In the genomic region with DNA sequence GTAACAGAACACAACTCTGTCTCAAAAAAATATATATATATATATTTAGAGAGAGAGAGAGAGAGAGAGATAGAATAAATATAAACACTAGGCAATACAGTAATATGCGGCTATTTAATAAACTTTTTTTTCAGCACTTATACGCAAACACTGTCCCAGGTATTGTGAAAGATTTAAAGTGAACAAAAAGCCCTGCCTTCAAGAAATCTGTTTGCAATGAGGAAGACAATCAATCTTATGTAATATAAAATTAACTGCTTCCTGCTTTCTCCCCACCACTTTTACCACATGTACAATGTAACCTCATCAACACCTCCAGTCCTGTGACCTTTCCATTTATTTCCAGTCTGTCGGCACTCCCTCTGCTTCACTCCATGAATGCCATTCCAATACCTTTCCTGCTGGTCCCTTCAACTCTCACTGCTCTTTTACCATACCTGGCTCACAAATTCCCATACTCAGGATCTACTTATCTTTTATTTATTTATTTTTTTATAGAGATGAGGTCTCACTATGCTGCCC, we compare ENCODE assay signal across 24 cellular contexts. TPM values are rescaled to one million over a fixed set of nuclear protein-coding genes. Genes with fewer than 3 reads are reported as not detected.
DNase-seq lines count a peak whose midpoint lies in the region; ATAC-seq, FAIRE-seq and TF ChIP-seq lines count a peak whose summit lies in the region.
"Had no signal": no experiment of that assay in that cellular context is flagged by ENCODE, and none has a peak within 500 bp of the region (broad histone marks: within the 10 kb centered on the region; RNA-seq: fewer than 3 reads in every experiment).

No MANE protein-coding gene starts in this region.

- no peaks in the 10 kb centered on the region for H3K9me3 Mint-ChIP-seq in activated naive CD8-positive, alpha-beta T cell (ENCODE audit: low read depth)
- no peaks in the 10 kb centered on the region for H3K9me3 Mint-ChIP-seq in activated naive CD8-positive, alpha-beta T cell treated with anti-CD3 and anti-CD28 coated beads, Interleukin-2, amount 50 U/mL, for 24 hours
- peaks cover 1% of the 10 kb centered on the region for H3K9me3 Mint-ChIP-seq in astrocyte (ENCODE audit: unreplicated experiment)
- no peaks in the 10 kb centered on the region for H3K9me3 Mint-ChIP-seq in progenitor cell of endocrine pancreas (ENCODE audit: low read depth)

- H3K36me3 ChIP-seq in astrocyte (ENCODE audit: insufficient read depth, low read length), result peaks cover 22% of the 10 kb centered on the region

- H3K9me3 ChIP-seq in astrocyte (ENCODE audit: insufficient read depth, low read depth, low read length), result no peaks in the 10 kb centered on the region
- H3K9me3 ChIP-seq: adrenal gland, neutrophil, vagina had no signal

- no peak for TF ChIP-seq CTCF in astrocyte (IDR thresholded peaks at IDR 0.05; ENCODE audit: insufficient read depth, low read depth, low read length)
- TF ChIP-seq CTCF in progenitor cell of endocrine pancreas (IDR thresholded peaks at IDR 0.05; ENCODE audit: unreplicated experiment), result no peak

- H3K27ac Mint-ChIP-seq in activated naive CD8-positive, alpha-beta T cell, result peak overlapping the region; percentile 36
- no peak overlapping the region for H3K27ac Mint-ChIP-seq in activated naive CD8-positive, alpha-beta T cell treated with anti-CD3 and anti-CD28 coated beads, Interleukin-2, amount 50 U/mL, for 24 hours
- H3K27ac Mint-ChIP-seq in astrocyte (ENCODE audit: unreplicated experiment) (peak overlapping the region; percentile 77), progenitor cell of endocrine pancreas (peak overlapping the region; percentile 57)

- H3K4me1 Mint-ChIP-seq in activated naive CD8-positive, alpha-beta T cell (ENCODE audit: low read depth), result peaks cover 57% of the 10 kb centered on the region
- H3K4me1 Mint-ChIP-seq in activated naive CD8-positive, alpha-beta T cell treated with anti-CD3 and anti-CD28 coated beads, Interleukin-2, amount 50 U/mL, for 24 hours, result peaks cover 36% of the 10 kb centered on the region
- peaks cover 18% of the 10 kb centered on the region for H3K4me1 Mint-ChIP-seq in astrocyte (ENCODE audit: low read depth, unreplicated experiment)
- H3K4me1 Mint-ChIP-seq in progenitor cell of endocrine pancreas (ENCODE audit: low read depth), result peaks cover 5% of the 10 kb centered on the region

- H3K9ac ChIP-seq in astrocyte (ENCODE audit: low read length), result no peak overlapping the region

- H3K4me3 Mint-ChIP-seq in activated naive CD8-positive, alpha-beta T cell, result no peak overlapping the region
- no peak overlapping the region for H3K4me3 Mint-ChIP-seq in activated naive CD8-positive, alpha-beta T cell treated with anti-CD3 and anti-CD28 coated beads, Interleukin-2, amount 50 U/mL, for 24 hours
- H3K4me3 Mint-ChIP-seq in astrocyte (ENCODE audit: unreplicated experiment) (peak overlapping the region; percentile 43), progenitor cell of endocrine pancreas (ENCODE audit: low read depth) (no peak overlapping the region)

- H3K27me3 ChIP-seq in astrocyte (ENCODE audit: insufficient read depth, low read length), result no peaks in the 10 kb centered on the region
- H3K27me3 ChIP-seq: adrenal gland, neutrophil, vagina had no signal

- H3K4me3 ChIP-seq in astrocyte (ENCODE audit: insufficient read depth, low read depth, low read length), result no peak overlapping the region
- H3K4me3 ChIP-seq: adrenal gland, vagina had no signal

- peaks cover 9% of the 10 kb centered on the region for H3K4me1 ChIP-seq in astrocyte (ENCODE audit: insufficient read depth, low read length)

- peaks cover 57% of the 10 kb centered on the region for H4K20me1 ChIP-seq in astrocyte (ENCODE audit: insufficient read depth, low read length)

- in situ Hi-C loops in KBM-7 (cut with MboI; ENCODE audit: low pct_unique_long_range_greater_than_20kb, low sequenced_read_pairs), result no loop called here

- H3K79me2 ChIP-seq in astrocyte (ENCODE audit: insufficient read depth, low read length), result peaks cover 79% of the 10 kb centered on the region

- no peak overlapping the region for H3K4me2 ChIP-seq in astrocyte (ENCODE audit: low read length)

- H3K27ac ChIP-seq in astrocyte (ENCODE audit: low read depth, low read length), result no peak overlapping the region
- H3K27ac ChIP-seq: adrenal gland, epithelial cell of prostate, neutrophil, vagina, WERI-Rb-1 had no signal

- peaks cover 5% of the 10 kb centered on the region for H3K36me3 Mint-ChIP-seq in activated naive CD8-positive, alpha-beta T cell
- H3K36me3 Mint-ChIP-seq in activated naive CD8-positive, alpha-beta T cell treated with anti-CD3 and anti-CD28 coated beads, Interleukin-2, amount 50 U/mL, for 24 hours (ENCODE audit: low read depth), result peaks cover 36% of the 10 kb centered on the region
- H3K36me3 Mint-ChIP-seq in astrocyte (ENCODE audit: low read depth, unreplicated experiment) (peaks cover 15% of the 10 kb centered on the region), progenitor cell of endocrine pancreas (ENCODE audit: insufficient read depth) (peaks cover 21% of the 10 kb centered on the region)

- no peak for ATAC-seq in activated naive CD8-positive, alpha-beta T cell treated with anti-CD3 and anti-CD28 coated beads, Interleukin-2, amount 50 U/mL, for 24 hours
- ATAC-seq in HG02981 (IDR thresholded peaks at IDR 0.05; ENCODE audit: unreplicated experiment) (no peak), GM19328 (IDR thresholded peaks at IDR 0.05; ENCODE audit: unreplicated experiment) (no peak)

- DNase-seq in activated naive CD8-positive, alpha-beta T cell treated with anti-CD3 and anti-CD28 coated beads, Interleukin-2, amount 50 U/mL, for 24 hours, result no peak
- DNase-seq in KBM-7, result peak; percentile 45
- DNase-seq in astrocyte (ENCODE audit: low read depth), result no peak
- no peak for DNase-seq in progenitor cell of endocrine pancreas (ENCODE audit: low spot score, unreplicated experiment)
- no peak for DNase-seq in SKM-1 treated with dmso at 0.1 percent for 144 hours (lab: John Stamatoyannopoulos, UW; ENCODE audit: unreplicated experiment)
- DNase-seq: ACHN, dermis blood vessel endothelial cell, foreskin fibroblast, hippocampal formation, islet precursor cell, KG1, NCI-H1105, NCI-H2081 treated with DMSO at 0.1 percent for 48 hours, NCI-H510A, SHP77, WERI-Rb-1 had no signal

- H3K27me3 Mint-ChIP-seq in activated naive CD8-positive, alpha-beta T cell, result no peaks in the 10 kb centered on the region
- H3K27me3 Mint-ChIP-seq in activated naive CD8-positive, alpha-beta T cell treated with anti-CD3 and anti-CD28 coated beads, Interleukin-2, amount 50 U/mL, for 24 hours, result no peaks in the 10 kb centered on the region
- H3K27me3 Mint-ChIP-seq in astrocyte (ENCODE audit: low read depth, unreplicated experiment), result no peaks in the 10 kb centered on the region
- H3K27me3 Mint-ChIP-seq in progenitor cell of endocrine pancreas, result no peaks in the 10 kb centered on the region

- FAIRE-seq in astrocyte (lab: Jason Lieb, UNC), result no peak
- FAIRE-seq: bronchial epithelial cell had no signal

- H2AFZ ChIP-seq in astrocyte (ENCODE audit: low read depth, low read length), result no peak overlapping the region

RNA-seq across cellular contexts. Expression of gene SNX6, which starts 10.5 kb away (rescaled TPM):
- total RNA-seq in astrocyte (108 and 111 TPM in 2 replicates), progenitor cell of endocrine pancreas (73.4 and 79.5 TPM in 2 replicates)
